Comparison of ENCODE assay signal across 8 cellular contexts in the genomic region with DNA sequence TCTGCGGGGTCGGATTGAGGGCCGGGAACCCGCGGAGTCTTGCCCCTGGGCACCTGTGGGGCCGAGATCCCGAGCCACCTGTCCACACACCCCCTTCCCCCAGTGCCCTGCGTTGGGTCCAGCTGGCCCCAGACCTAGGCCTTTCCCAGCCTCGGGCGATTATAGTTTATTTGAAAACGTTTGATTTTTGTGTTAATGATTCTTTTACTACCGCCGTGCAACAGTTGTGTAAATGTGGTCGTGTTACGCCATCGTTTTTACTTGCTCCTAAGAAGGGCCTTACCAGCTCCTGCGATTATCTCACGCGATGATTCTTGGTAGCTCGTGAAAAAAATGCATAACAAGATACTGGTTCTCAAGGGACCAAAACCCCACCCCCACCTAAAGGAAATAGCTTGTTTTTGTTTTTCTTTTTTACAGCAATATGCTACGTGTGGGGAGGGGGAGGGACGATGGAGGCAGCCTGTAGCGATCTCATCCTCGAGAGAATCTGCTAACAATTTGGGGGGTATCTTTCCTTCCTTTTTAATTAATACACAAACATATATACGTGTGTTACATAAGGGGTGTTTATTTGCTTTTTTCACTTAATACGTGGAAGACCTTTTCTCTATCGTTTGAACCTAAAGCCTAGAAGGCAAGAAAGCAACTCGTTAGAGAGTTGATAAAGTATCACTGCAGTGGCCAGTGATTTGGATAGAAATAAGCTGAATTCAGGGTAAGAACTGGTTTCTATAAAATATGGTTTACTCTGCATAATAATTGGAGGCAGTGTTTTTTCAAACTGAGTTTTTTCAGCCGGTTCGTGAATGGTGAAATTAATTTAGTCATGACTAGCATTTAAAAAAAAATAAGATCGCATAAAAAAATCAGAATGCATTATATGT. TPM values are rescaled to one million over a fixed set of nuclear protein-coding genes. Genes with fewer than 3 reads are reported as not detected.
A peak's percentile ranks its signal among the peaks of the same experiment; 100 is the strongest.
DNase-seq lines count a peak whose midpoint lies in the region; ATAC-seq, FAIRE-seq and TF ChIP-seq lines count a peak whose summit lies in the region.

No MANE protein-coding gene starts in this region.

- peaks cover 10% of the 10 kb centered on the region for H3K27me3 ChIP-seq in bronchial epithelial cell (ENCODE audit: control insufficient read depth, insufficient read depth, low read length)
- H3K27me3 ChIP-seq in layer of hippocampus (ENCODE audit: control insufficient read depth, insufficient read depth, low read length): peaks cover 9% of the 10 kb centered on the region

- no peaks in the 10 kb centered on the region for H3K36me3 ChIP-seq in bronchial epithelial cell (ENCODE audit: control insufficient read depth, insufficient read depth, low read length)

- ATAC-seq in HG02884 (IDR thresholded peaks at IDR 0.05; ENCODE audit: unreplicated experiment): peak; percentile 26

- DNase-seq in AG08395 (ENCODE audit: low spot score) (peak; percentile 18), GM12892 (ENCODE audit: insufficient read length) (no peak), NCI-H526 (lab: John Stamatoyannopoulos, UW) (peak; percentile 23 to 68), bronchial epithelial cell (ENCODE audit: low read depth) (peak; percentile 29), superior temporal gyrus (ENCODE audit: extremely low spot score) (peak; percentile 30), mucosa of gallbladder (ENCODE audit: low spot score) (no peak)

- no peak for TF ChIP-seq POLR2A in GM12892 (IDR thresholded peaks at IDR 0.05; ENCODE audit: low read depth, low read length)

- FAIRE-seq in GM12892 (lab: Jason Lieb, UNC) (peak; percentile 70), bronchial epithelial cell (lab: Jason Lieb, UNC) (no peak)

- peak overlapping the region; percentile 64 for H3K4me3 ChIP-seq in bronchial epithelial cell (ENCODE audit: low read depth, low read length)

- H3K27ac ChIP-seq in layer of hippocampus (ENCODE audit: low read depth, low read length): peak overlapping the region; percentile 75

- no peak for TF ChIP-seq CTCF in bronchial epithelial cell (IDR thresholded peaks at IDR 0.05; ENCODE audit: insufficient read depth, low read length, severe bottlenecking)

RNA-seq across cellular contexts. Expression of gene ZDBF2, which starts 1.1 kb away (rescaled TPM):
- 7.3 TPM for polyA plus RNA-seq in GM12892 (2012; ENCODE audit: missing spikeins)
- total RNA-seq in bronchial epithelial cell (7.4 and 7.7 TPM in 2 replicates), mucosa of gallbladder (8.7 TPM)

Comparison
In these comparisons a context has a peak if more than half of its experiments do, and no peak if none do; other contexts are left out.
1. DNase-seq: peak in AG08395 (single experiment), NCI-H526 (2 of 2), bronchial epithelial cell (single experiment) and superior temporal gyrus (single experiment); none in GM12892 (single experiment) and mucosa of gallbladder (single experiment).